In genomic region chr17:49727353-49727752, GRCh38 we compare ENCODE assay signal across 17 cellular contexts. TPM values are rescaled to one million over a fixed set of nuclear protein-coding genes. Genes with fewer than 3 reads are reported as not detected.
DNase-seq lines count a peak whose midpoint lies in the region; ATAC-seq and TF ChIP-seq lines count a peak whose summit lies in the region.
"Had no signal": no experiment of that assay in that cellular context is flagged by ENCODE, and none has a peak within 500 bp of the region (broad histone marks: within the 10 kb centered on the region; RNA-seq: fewer than 3 reads in every experiment).

No MANE protein-coding gene starts in this region.

- H3K27me3 Mint-ChIP-seq in activated CD4-positive, alpha-beta T cell treated with anti-CD3 and anti-CD28 coated beads, Interleukin-2, amount 10 ng/mL, durations not matched to agents 24 days and 14 days = no peaks in the 10 kb centered on the region
- H3K27me3 Mint-ChIP-seq in CD8-positive, alpha-beta memory T cell = no peaks in the 10 kb centered on the region
- H3K27me3 Mint-ChIP-seq in effector memory CD8-positive, alpha-beta T cell = no peaks in the 10 kb centered on the region

- CTCF ChIA-PET in CD8-positive, alpha-beta memory T cell (lab: Charles Lee) = interaction anchor here (0.8 to 5.5 kb wide), 4 partner anchors 12 to 73 kb away, joined by 3 to 22 read pairs (median 4); no protein-coding TSS in a partner anchor

- TF ChIP-seq POLR2A in sigmoid colon (IDR thresholded peaks at IDR 0.05) = no peak

- POLR2A ChIA-PET in CD8-positive, alpha-beta memory T cell (lab: Charles Lee) = no interaction called here

- no peak for TF ChIP-seq CTCF in sigmoid colon (IDR thresholded peaks at IDR 0.05)

- peaks cover 44% of the 10 kb centered on the region for H3K4me1 ChIP-seq in CD8-positive, alpha-beta memory T cell (ENCODE audit: insufficient read depth, low read length)
- H3K4me1 ChIP-seq in sigmoid colon = peaks cover 0 to 82% (median 73%) of the 10 kb centered on the region in 4 donors

- DNase-seq in activated CD4-positive, alpha-beta T cell treated with anti-CD3 and anti-CD28 coated beads, Interleukin-2, amount 10 ng/mL, durations not matched to agents 24 days and 14 days = no peak
- no peak for DNase-seq in activated CD4-positive, alpha-beta T cell treated with anti-CD3 and anti-CD28 coated beads for 1 hour
- no peak for DNase-seq in CD8-positive, alpha-beta memory T cell
- no peak for DNase-seq in effector memory CD8-positive, alpha-beta T cell
- no peak for DNase-seq in sigmoid colon
- no peak for DNase-seq in C1 segment of cervical spinal cord (lab: John Stamatoyannopoulos, UW)
- DNase-seq in SW 1271 (lab: John Stamatoyannopoulos, UW) = no peak
- no peak for DNase-seq in germinal center (ENCODE audit: low spot score)
- DNase-seq: Calu3, DMS79 treated with DMSO at 0.1 percent for 48 hours, GDM1, NCI-H1436 treated with DMSO at 0.1 percent for 48 hours, NCI-H2107, NCI-H345, PC-9 had no signal

- no peak for ATAC-seq in effector memory CD8-positive, alpha-beta T cell (replicated peaks)
- ATAC-seq: GM23338 had no signal

- no peak overlapping the region for H3K4me3 ChIP-seq in CD8-positive, alpha-beta memory T cell (ENCODE audit: low read length)
- no peak overlapping the region for H3K4me3 ChIP-seq in sigmoid colon
- H3K4me3 ChIP-seq: GM23338, PC-9 had no signal

- no peak overlapping the region for H3K27ac ChIP-seq in CD8-positive, alpha-beta memory T cell (ENCODE audit: low read depth, low read length)
- H3K27ac ChIP-seq in sigmoid colon = peak overlapping the region; percentile 5 to 88 (median 84)
- H3K27ac ChIP-seq: C4-2B, PC-9 had no signal

- intact Hi-C loops in activated CD4-positive, alpha-beta T cell treated with anti-CD3 and anti-CD28 coated beads, Interleukin-2, amount 10 ng/mL, durations not matched to agents 24 days and 14 days (cut with micrococcal nuclease) = no loop called here
- intact Hi-C loops in sigmoid colon (cut with DNase I) = loop anchor here (5.0 kb wide), 2 partner anchors 35 to 50 kb away; partner anchors contain the start of gene FAM117A

- no peaks in the 10 kb centered on the region for H3K27me3 ChIP-seq in CD8-positive, alpha-beta memory T cell (ENCODE audit: insufficient read depth, low read length, poor library complexity, severe bottlenecking)
- no peaks in the 10 kb centered on the region for H3K27me3 ChIP-seq in sigmoid colon

- H3K36me3 Mint-ChIP-seq in activated CD4-positive, alpha-beta T cell treated with anti-CD3 and anti-CD28 coated beads, Interleukin-2, amount 10 ng/mL, durations not matched to agents 24 days and 14 days (ENCODE audit: low read depth) = peaks cover 53% of the 10 kb centered on the region
- peaks cover 16 to 91% (median 17%) of the 10 kb centered on the region in 3 donors for H3K36me3 Mint-ChIP-seq in CD8-positive, alpha-beta memory T cell
- H3K36me3 Mint-ChIP-seq in effector memory CD8-positive, alpha-beta T cell (ENCODE audit: insufficient read depth) = peaks cover 61% of the 10 kb centered on the region

- peaks cover 24% of the 10 kb centered on the region for H3K4me1 Mint-ChIP-seq in activated CD4-positive, alpha-beta T cell treated with anti-CD3 and anti-CD28 coated beads, Interleukin-2, amount 10 ng/mL, durations not matched to agents 24 days and 14 days
- peaks cover 65 to 88% (median 66%) of the 10 kb centered on the region in 3 donors for H3K4me1 Mint-ChIP-seq in CD8-positive, alpha-beta memory T cell
- peaks cover 54 to 58% of the 10 kb centered on the region in 2 donors for H3K4me1 Mint-ChIP-seq in effector memory CD8-positive, alpha-beta T cell (ENCODE audit: low read depth in 2 of 2)

- H3K9me3 ChIP-seq in CD8-positive, alpha-beta memory T cell (ENCODE audit: low read length) = no peaks in the 10 kb centered on the region
- no peaks in the 10 kb centered on the region for H3K9me3 ChIP-seq in sigmoid colon

- H3K9me3 Mint-ChIP-seq in activated CD4-positive, alpha-beta T cell treated with anti-CD3 and anti-CD28 coated beads, Interleukin-2, amount 10 ng/mL, durations not matched to agents 24 days and 14 days = no peaks in the 10 kb centered on the region
- no peaks in the 10 kb centered on the region for H3K9me3 Mint-ChIP-seq in CD8-positive, alpha-beta memory T cell
- H3K9me3 Mint-ChIP-seq in effector memory CD8-positive, alpha-beta T cell = no peaks in the 10 kb centered on the region
- H3K9me3 Mint-ChIP-seq: GM23338 had no signal

- H3K27ac Mint-ChIP-seq in activated CD4-positive, alpha-beta T cell treated with anti-CD3 and anti-CD28 coated beads, Interleukin-2, amount 10 ng/mL, durations not matched to agents 24 days and 14 days = peak overlapping the region; percentile 25
- H3K27ac Mint-ChIP-seq in CD8-positive, alpha-beta memory T cell = peak overlapping the region in 6 of 8 donors; percentile 69 to 94 (median 78)
- H3K27ac Mint-ChIP-seq in effector memory CD8-positive, alpha-beta T cell = peak overlapping the region; percentile 62 to 75
- H3K27ac Mint-ChIP-seq: GM23338 had no signal

- no peak overlapping the region for H3K4me3 Mint-ChIP-seq in activated CD4-positive, alpha-beta T cell treated with anti-CD3 and anti-CD28 coated beads, Interleukin-2, amount 10 ng/mL, durations not matched to agents 24 days and 14 days
- peak overlapping the region in 2 of 7 donors; percentile 20 to 54 for H3K4me3 Mint-ChIP-seq in CD8-positive, alpha-beta memory T cell
- H3K4me3 Mint-ChIP-seq in effector memory CD8-positive, alpha-beta T cell = no peak overlapping the region
- H3K4me3 Mint-ChIP-seq: GM23338 had no signal

- TF ChIP-seq EP300 in sigmoid colon (IDR thresholded peaks at IDR 0.05) = no peak

- 87 to 91% methylated on average over 5 of the region's 5 CpGs for WGBS in sigmoid colon, 2 donors

- H3K36me3 ChIP-seq in CD8-positive, alpha-beta memory T cell (ENCODE audit: insufficient read depth, low read length) = peaks cover 49% of the 10 kb centered on the region
- peaks cover 0 to under 1% (median 0%) of the 10 kb centered on the region in 4 donors for H3K36me3 ChIP-seq in sigmoid colon

RNA-seq across cellular contexts. Expression of gene SLC35B1, which starts 19.6 kb away (rescaled TPM):
- 78.9 and 79.5 TPM in 2 replicates for total RNA-seq in activated CD4-positive, alpha-beta T cell treated with anti-CD3 and anti-CD28 coated beads, Interleukin-2, amount 10 ng/mL, durations not matched to agents 24 days and 14 days
- total RNA-seq in CD8-positive, alpha-beta memory T cell = 10 to 100 TPM; 82.8 to 88.9 TPM
- polyA plus RNA-seq in CD8-positive, alpha-beta memory T cell = 34.6 TPM
- total RNA-seq in sigmoid colon = 10 to 100 TPM; 13.0 to 34.9 (median 20.0) TPM
- polyA plus RNA-seq in sigmoid colon = 10 to 100 TPM; 24.0 to 59.7 (median 26.6) TPM

RNA-seq across cellular contexts. Expression of gene FAM117A, which starts 36.6 kb away (rescaled TPM):
- total RNA-seq in activated CD4-positive, alpha-beta T cell treated with anti-CD3 and anti-CD28 coated beads, Interleukin-2, amount 10 ng/mL, durations not matched to agents 24 days and 14 days = 10.9 and 11.1 TPM in 2 replicates
- total RNA-seq in CD8-positive, alpha-beta memory T cell = 10 to 100 TPM; 21.8 to 24.8 TPM
- 85.0 TPM for polyA plus RNA-seq in CD8-positive, alpha-beta memory T cell
- 10 to 100 TPM; 11.1 to 34.6 (median 27.4) TPM for total RNA-seq in sigmoid colon
- 10 to 100 TPM in 1 of 3 donors, 1 to 10 TPM in 2; 3.5 to 15.6 (median 9.6) TPM for polyA plus RNA-seq in sigmoid colon

RNA-seq across cellular contexts. Expression of gene SPOP, which starts 49.5 kb away (rescaled TPM):
- 56.0 and 61.4 TPM in 2 replicates for total RNA-seq in activated CD4-positive, alpha-beta T cell treated with anti-CD3 and anti-CD28 coated beads, Interleukin-2, amount 10 ng/mL, durations not matched to agents 24 days and 14 days
- 10 to 100 TPM; 74.8 to 75.1 TPM for total RNA-seq in CD8-positive, alpha-beta memory T cell
- polyA plus RNA-seq in CD8-positive, alpha-beta memory T cell = 101 TPM
- total RNA-seq in sigmoid colon = 100 to 1,000 TPM; 226 to 332 (median 280) TPM
- 10 to 100 TPM; 33.0 to 38.9 (median 35.6) TPM for polyA plus RNA-seq in sigmoid colon

Comparison
In these comparisons a context has a peak if more than half of its experiments do, and no peak if none do; other contexts are left out.
1. H3K27ac Mint-ChIP-seq: peak in every context shown above with its lines; median percentile 78 in CD8-positive, alpha-beta memory T cell; 68 in effector memory CD8-positive, alpha-beta T cell; 25 in activated CD4-positive, alpha-beta T cell treated with anti-CD3 and anti-CD28 coated beads, Interleukin-2, amount 10 ng/mL, durations not matched to agents 24 days and 14 days.